In the genomic region with DNA sequence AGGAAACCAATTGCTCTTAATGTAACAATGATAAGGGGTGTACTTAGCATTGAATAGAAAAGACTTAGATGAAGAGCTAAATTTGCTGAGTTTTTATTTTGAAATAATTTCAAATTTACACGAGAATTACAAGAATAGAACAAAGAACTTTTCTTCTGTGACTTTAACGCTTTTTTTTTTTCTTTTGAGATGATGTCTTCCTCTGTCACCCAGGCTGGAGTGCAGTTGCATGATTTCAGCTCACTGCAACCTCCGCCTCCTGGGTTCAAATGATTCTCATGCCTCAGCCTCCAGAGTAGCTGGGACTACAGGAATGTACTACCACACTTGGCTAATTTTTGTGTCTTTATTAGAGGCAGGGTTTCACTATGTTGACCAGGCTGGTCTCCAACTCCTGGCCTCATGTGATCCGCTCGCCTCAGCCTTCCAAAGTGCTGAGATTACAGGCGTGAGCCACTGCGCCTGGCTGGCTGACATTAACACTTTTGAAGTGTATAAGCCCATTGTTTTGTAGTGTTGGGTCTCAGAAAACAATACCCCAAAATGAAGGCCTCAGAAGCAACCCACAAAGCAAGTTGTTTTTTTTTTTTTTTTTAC, we compare ENCODE assay signal across 12 cellular contexts. TPM values are rescaled to one million over a fixed set of nuclear protein-coding genes. Genes with fewer than 3 reads are reported as not detected.
A peak's percentile ranks its signal among the peaks of the same experiment; 100 is the strongest.
DNase-seq lines count a peak whose midpoint lies in the region; ATAC-seq, FAIRE-seq and TF ChIP-seq lines count a peak whose summit lies in the region.
"Had no signal": no experiment of that assay in that cellular context is flagged by ENCODE, and none has a peak within 500 bp of the region (broad histone marks: within the 10 kb centered on the region; RNA-seq: fewer than 3 reads in every experiment).

No MANE protein-coding gene starts in this region.

- no peak overlapping the region for H3K56ac ChIP-seq in H1 (replicated peaks; ENCODE audit: insufficient read length, low read depth, low read length)

- H3K23ac ChIP-seq in H1 (ENCODE audit: insufficient read length), result no peak overlapping the region

- no peak overlapping the region for H4K91ac ChIP-seq in H1 (replicated peaks; ENCODE audit: insufficient read length, low read length)

- peaks cover 0 to 23% (median 0%) of the 10 kb centered on the region in 3 donors for H3K36me3 Mint-ChIP-seq in CD8-positive, alpha-beta memory T cell
- H3K36me3 Mint-ChIP-seq in osteocyte (ENCODE audit: unreplicated experiment), result peaks cover 3% of the 10 kb centered on the region

- no peak overlapping the region for H2BK20ac ChIP-seq in H1 (ENCODE audit: low read length)

- H4K8ac ChIP-seq in H1 (ENCODE audit: extremely low read depth, insufficient read depth, low read length), result no peak overlapping the region

- peaks cover 26 to 41% (median 35%) of the 10 kb centered on the region in 3 donors for H3K4me1 Mint-ChIP-seq in CD8-positive, alpha-beta memory T cell
- peaks cover 53% of the 10 kb centered on the region for H3K4me1 Mint-ChIP-seq in osteocyte (ENCODE audit: unreplicated experiment)

- H3K27me3 Mint-ChIP-seq in CD8-positive, alpha-beta memory T cell, result peaks cover 0 to 1% of the 10 kb centered on the region in 2 donors
- H3K27me3 Mint-ChIP-seq in osteocyte (ENCODE audit: unreplicated experiment), result no peaks in the 10 kb centered on the region

- H3K14ac ChIP-seq in H1 (ENCODE audit: insufficient read length), result no peak overlapping the region

- H3K9ac ChIP-seq in NT2/D1 (ENCODE audit: insufficient read length, low read depth) (peak overlapping the region; percentile 54), H1 (replicated peaks in 1 of 4; ENCODE audit: extremely low read depth in 1 of 4, low read depth in 3 of 4, low read length in 3 of 4) (no peak overlapping the region)

- CTCF ChIA-PET in CD8-positive, alpha-beta memory T cell (lab: Charles Lee), result interaction anchor here (0.7 to 1.4 kb wide), 5 partner anchors 16 to 120 kb away, joined by 3 to 6 read pairs (median 4); partner anchors contain the start of genes CDK3 and MRPL38
- CTCF ChIA-PET in H1 (lab: Charles Lee; ENCODE audit: partially characterized antibody), result interaction anchor here (0.6 to 1.8 kb wide), 5 partner anchors 19 to 231 kb away, joined by 3 to 12 read pairs (median 3); partner anchors contain the start of gene CDK3

- H3K9me3 Mint-ChIP-seq in CD8-positive, alpha-beta memory T cell, result no peaks in the 10 kb centered on the region
- no peaks in the 10 kb centered on the region for H3K9me3 Mint-ChIP-seq in osteocyte (ENCODE audit: unreplicated experiment)

- no peak overlapping the region for H2BK15ac ChIP-seq in H1 (ENCODE audit: low read length)

- no peak for TF ChIP-seq RAD21 in H1 (IDR thresholded peaks at IDR 0.05 in 1 of 2, conservative IDR thresholded peaks at IDR 0.05 in 1 of 2; ENCODE audit: low read depth in 2 of 2, low read length in 2 of 2)

- H3K27ac Mint-ChIP-seq in CD8-positive, alpha-beta memory T cell, result peak overlapping the region in 7 of 8 donors; percentile 48 to 99 (median 78)
- peak overlapping the region; percentile 100 for H3K27ac Mint-ChIP-seq in osteocyte (ENCODE audit: unreplicated experiment)

- H3K4me2 ChIP-seq in H1 (ENCODE audit: insufficient read depth in 1 of 2, low read depth in 2 of 2, low read length in 2 of 2), result no peak overlapping the region

- POLR2A ChIA-PET in CD8-positive, alpha-beta memory T cell (lab: Charles Lee), result interaction anchor here (0.6 to 1.1 kb wide), 6 partner anchors 53 to 757 kb away, joined by 3 to 7 read pairs (median 3); no protein-coding TSS in a partner anchor
- POLR2A ChIA-PET in H1 (lab: Charles Lee; ENCODE audit: partially characterized antibody), result interaction anchor here (0.9 to 1.7 kb wide), 4 partner anchors 15 to 122 kb away, joined by 3 to 6 read pairs (median 4); partner anchors contain the start of gene EXOC7

- no peak overlapping the region for H2BK5ac ChIP-seq in H1 (ENCODE audit: low read depth, low read length)

- no peak for TF ChIP-seq POLR2A in H1 (IDR thresholded peaks at IDR 0.05; ENCODE audit: control extremely low read depth in 1 of 2, low read depth in 2 of 2, low read length in 2 of 2)

- ATAC-seq in GM21529 (IDR thresholded peaks at IDR 0.05; ENCODE audit: unreplicated experiment) (no peak), GM21390 (IDR thresholded peaks at IDR 0.05; ENCODE audit: unreplicated experiment) (no peak), HG02571 (IDR thresholded peaks at IDR 0.05; ENCODE audit: unreplicated experiment) (no peak)
- ATAC-seq: activated CD4-positive, CD25-positive, alpha-beta regulatory T cell treated with anti-CD3 and anti-CD28 coated beads, Interleukin-2, amount 50 U/mL, for 24 hours; left cardiac atrium had no signal

- H4K5ac ChIP-seq in H1 (ENCODE audit: insufficient read length, low read depth, low read length), result no peak overlapping the region

- H3K9me3 ChIP-seq in CD8-positive, alpha-beta memory T cell (ENCODE audit: low read length), result no peaks in the 10 kb centered on the region
- H3K9me3 ChIP-seq in NT2/D1 (ENCODE audit: insufficient read depth, low read length) (no peaks in the 10 kb centered on the region), H1 (ENCODE audit: insufficient read depth in 2 of 2, low read depth in 1 of 2, low read length in 1 of 2) (no peaks in the 10 kb centered on the region)
- H3K9me3 ChIP-seq: ascending aorta had no signal

- no peak overlapping the region for H2AFZ ChIP-seq in H1 (ENCODE audit: low read length)

- H3K4me3 Mint-ChIP-seq in CD8-positive, alpha-beta memory T cell, result peak overlapping the region; percentile 54 to 99 (median 96)
- H3K4me3 Mint-ChIP-seq in osteocyte (ENCODE audit: unreplicated experiment), result peak overlapping the region; percentile 94

- H4K20me1 ChIP-seq in H1 (replicated peaks in 1 of 2; ENCODE audit: control insufficient read depth in 1 of 2, insufficient read depth in 2 of 2, low read length in 2 of 2), result no peaks in the 10 kb centered on the region

- peak overlapping the region; percentile 93 for H2BK120ac ChIP-seq in H1 (replicated peaks; ENCODE audit: low read depth, low read length)

- no peak overlapping the region for H2BK12ac ChIP-seq in H1 (ENCODE audit: low read depth, low read length)

- no peak for DNase-seq in CD8-positive, alpha-beta memory T cell
- no peak for DNase-seq in NT2/D1 (ENCODE audit: low read depth, low spot score)
- DNase-seq in H1 (ENCODE audit: low read depth in 1 of 2, low spot score in 2 of 2), result no peak
- no peak for DNase-seq in osteocyte (ENCODE audit: extremely low spot score, unreplicated experiment)
- no peak for DNase-seq in midbrain (lab: John Stamatoyannopoulos, UW)
- DNase-seq: HCEC 1CT, left cardiac atrium had no signal

- no peak for TF ChIP-seq CTCF in H1 (IDR thresholded peaks at IDR 0.05; ENCODE audit: control extremely low read depth in 1 of 3, insufficient read depth in 1 of 3, low read depth in 1 of 3, low read length in 3 of 3)
- TF ChIP-seq CTCF in osteocyte (IDR thresholded peaks at IDR 0.05), result no peak

- no peaks in the 10 kb centered on the region for H3K27me3 ChIP-seq in CD8-positive, alpha-beta memory T cell (ENCODE audit: insufficient read depth, low read length, poor library complexity, severe bottlenecking)
- no peaks in the 10 kb centered on the region for H3K27me3 ChIP-seq in NT2/D1 (ENCODE audit: insufficient read depth, insufficient read length)
- H3K27me3 ChIP-seq in H1 (replicated peaks in 1 of 4; ENCODE audit: control insufficient read depth in 3 of 4, extremely low read depth in 1 of 4, insufficient read depth in 3 of 4, low read length in 3 of 4), result no peaks in the 10 kb centered on the region
- H3K27me3 ChIP-seq: ascending aorta had no signal

- peaks cover 0 to 35% of the 10 kb centered on the region in 2 experiments; a peak in 3 of 4 replicates for H3K79me2 ChIP-seq in H1 (ENCODE audit: control insufficient read depth in 1 of 2, insufficient read depth in 2 of 2, low read length in 2 of 2)

- H2AK5ac ChIP-seq in H1 (ENCODE audit: low read depth, low read length), result no peak overlapping the region

- TF ChIP-seq EP300 in H1 (IDR thresholded peaks at IDR 0.05; ENCODE audit: borderline replicate concordance in 1 of 2, low read depth in 2 of 2, low read length in 2 of 2), result no peak

- no peak overlapping the region for H3K18ac ChIP-seq in H1 (ENCODE audit: extremely low read depth, low read length)

- no peak overlapping the region for H3K27ac ChIP-seq in CD8-positive, alpha-beta memory T cell (ENCODE audit: low read depth, low read length)
- no peak overlapping the region for H3K27ac ChIP-seq in H1 (ENCODE audit: low read depth, low read length)

- peaks cover 8% of the 10 kb centered on the region; the same call in 1 of the 2 replicates for H3K23me2 ChIP-seq in H1 (ENCODE audit: low read depth, low read length)

- 92% methylated on average over 7 of the region's 7 CpGs; no CpG with 5 or more reads in 1 of the 2 experiments for WGBS in H1 (ENCODE audit: extremely low coverage in 1 of 2, insufficient coverage in 1 of 2, insufficient read length in 1 of 2, insufficient replicate concordance in 2 of 2, low coverage in 1 of 2, low lambda C conversion rate in 2 of 2, missing lambda C conversion rate in 1 of 2), 2 experiments

- H3K79me1 ChIP-seq in H1 (ENCODE audit: low read depth, low read length), result 0 out of 2 replicates have a peak, but pooled peaks cover 6% of the 10 kb centered on the region

- H3K4me1 ChIP-seq in CD8-positive, alpha-beta memory T cell (ENCODE audit: insufficient read depth, low read length), result peaks cover 24% of the 10 kb centered on the region
- H3K4me1 ChIP-seq in NT2/D1 (ENCODE audit: insufficient read depth, insufficient read length), result peaks cover 9% of the 10 kb centered on the region
- peaks cover 7 to 18% (median 13%) of the 10 kb centered on the region in 4 experiments for H3K4me1 ChIP-seq in H1 (replicated peaks in 1 of 4; ENCODE audit: control insufficient read depth in 3 of 4, insufficient read depth in 4 of 4, low read length in 3 of 4)

- no peak for FAIRE-seq in H1 (lab: Jason Lieb, UNC)

- H3K4ac ChIP-seq in H1 (replicated peaks; ENCODE audit: insufficient read length, low read depth, low read length), result no peak overlapping the region

- H3K36me3 ChIP-seq in CD8-positive, alpha-beta memory T cell (ENCODE audit: insufficient read depth, low read length), result no peaks in the 10 kb centered on the region
- H3K36me3 ChIP-seq in NT2/D1 (ENCODE audit: insufficient read depth, insufficient read length, low read length) (peaks cover 9% of the 10 kb centered on the region), H1 (ENCODE audit: control insufficient read depth in 2 of 4, insufficient read depth in 4 of 4, low read length in 3 of 4) (peaks cover 0 to 7% (median 0%) of the 10 kb centered on the region in 4 experiments; a peak in 1 of 8 replicates)

- no peak overlapping the region for H3K4me3 ChIP-seq in CD8-positive, alpha-beta memory T cell (ENCODE audit: low read length)
- H3K4me3 ChIP-seq in NT2/D1 (ENCODE audit: insufficient read length, low read depth), result no peak overlapping the region
- no peak overlapping the region for H3K4me3 ChIP-seq in H1 (ENCODE audit: extremely low read depth in 1 of 4, insufficient read depth in 2 of 4, low read depth in 3 of 4, low read length in 4 of 4)

RNA-seq across cellular contexts. Expression of gene TEN1, which starts 2.1 kb away (rescaled TPM):
- 10 to 100 TPM; 15.9 to 17.3 TPM for total RNA-seq in CD8-positive, alpha-beta memory T cell
- polyA plus RNA-seq in CD8-positive, alpha-beta memory T cell, result 21.0 TPM
- 15.9 and 17.6 TPM in 2 replicates for total RNA-seq in H1 (2021; fragmentation: NEBNext Ultra II Directional; extraction: Animal tissue kit (Norgen Biotek cat#: 25700))
- 18.7 and 24.5 TPM in 2 replicates for polyA plus RNA-seq in H1 (2011; rRNA removed)
- polyA plus RNA-seq in H1 (2011; cell fraction: cytosol; rRNA removed), result 27.9 TPM
- 56.7 TPM for polyA plus RNA-seq in H1 (2011; cell fraction: nucleus; rRNA removed)
- polyA plus RNA-seq in H1 (2012, experiment 1 of 2), result 18.1 to 21.7 TPM (median 18.9 TPM) in 4 replicates
- polyA plus RNA-seq in H1 (2012, experiment 2 of 2), result 19.7 TPM
- 16.5 TPM for polyA plus RNA-seq in H1 (2013, experiment 1 of 2)
- 15.2 TPM for polyA plus RNA-seq in H1 (2013, experiment 2 of 2)
- polyA minus RNA-seq in H1 (2011; rRNA and poly(A)+ RNA removed), result 8.7 and 12.2 TPM in 2 replicates
- polyA minus RNA-seq in H1 (2011; cell fraction: cytosol; rRNA and poly(A)+ RNA removed), result 6.6 TPM
- 5.1 TPM for polyA minus RNA-seq in H1 (2011; cell fraction: nucleus; rRNA and poly(A)+ RNA removed)
- total RNA-seq in osteocyte, result 23.7 and 25.2 TPM in 2 replicates

RNA-seq across cellular contexts. Expression of gene ACOX1, which starts 2.2 kb away (rescaled TPM):
- 10 to 100 TPM; 35.1 to 36.1 TPM for total RNA-seq in CD8-positive, alpha-beta memory T cell
- 15.8 TPM for polyA plus RNA-seq in CD8-positive, alpha-beta memory T cell
- 27.4 and 30.4 TPM in 2 replicates for total RNA-seq in H1 (2021; fragmentation: NEBNext Ultra II Directional; extraction: Animal tissue kit (Norgen Biotek cat#: 25700))
- polyA plus RNA-seq in H1 (2011; rRNA removed), result 10.2 and 10.5 TPM in 2 replicates
- 11.3 TPM for polyA plus RNA-seq in H1 (2011; cell fraction: cytosol; rRNA removed)
- 20.2 TPM for polyA plus RNA-seq in H1 (2011; cell fraction: nucleus; rRNA removed)
- polyA plus RNA-seq in H1 (2012, experiment 1 of 2), result 14.7 to 17.4 TPM (median 15.9 TPM) in 4 replicates
- 3.5 TPM for polyA plus RNA-seq in H1 (2012, experiment 2 of 2)
- polyA plus RNA-seq in H1 (2013, experiment 1 of 2), result 8.5 TPM
- 7.3 TPM for polyA plus RNA-seq in H1 (2013, experiment 2 of 2)
- 70.0 and 84.0 TPM in 2 replicates for polyA minus RNA-seq in H1 (2011; rRNA and poly(A)+ RNA removed)
- polyA minus RNA-seq in H1 (2011; cell fraction: cytosol; rRNA and poly(A)+ RNA removed), result 61.4 TPM
- polyA minus RNA-seq in H1 (2011; cell fraction: nucleus; rRNA and poly(A)+ RNA removed), result 33.9 TPM
- 48.0 and 53.4 TPM in 2 replicates for total RNA-seq in osteocyte

RNA-seq across cellular contexts. Expression of gene CDK3, which starts 19.5 kb away (rescaled TPM):
- total RNA-seq in CD8-positive, alpha-beta memory T cell, result 1 to 10 TPM; 5.0 to 5.5 TPM
- not detected for polyA plus RNA-seq in CD8-positive, alpha-beta memory T cell
- 7.4 and 10.0 TPM in 2 replicates for total RNA-seq in H1 (2021; fragmentation: NEBNext Ultra II Directional; extraction: Animal tissue kit (Norgen Biotek cat#: 25700))
- polyA plus RNA-seq in H1 (2011; rRNA removed), result 14.6 and 20.1 TPM in 2 replicates
- polyA plus RNA-seq in H1 (2011; cell fraction: cytosol; rRNA removed), result 20.6 TPM
- polyA plus RNA-seq in H1 (2011; cell fraction: nucleus; rRNA removed), result 80.0 TPM
- 13.7 to 20.1 TPM (median 15.9 TPM) in 4 replicates for polyA plus RNA-seq in H1 (2012, experiment 1 of 2)
- 6.3 TPM for polyA plus RNA-seq in H1 (2012, experiment 2 of 2)
- polyA plus RNA-seq in H1 (2013, experiment 1 of 2), result 9.5 TPM
- polyA plus RNA-seq in H1 (2013, experiment 2 of 2), result 8.7 TPM
- polyA minus RNA-seq in H1 (2011; rRNA and poly(A)+ RNA removed), result 3.3 and 4.3 TPM in 2 replicates
- 0.88 TPM for polyA minus RNA-seq in H1 (2011; cell fraction: cytosol; rRNA and poly(A)+ RNA removed)
- 5.2 TPM for polyA minus RNA-seq in H1 (2011; cell fraction: nucleus; rRNA and poly(A)+ RNA removed)
- total RNA-seq in osteocyte, result 8.3 and 9.6 TPM in 2 replicates

RNA-seq across cellular contexts. Expression of gene FBF1, which starts 40.3 kb away (rescaled TPM):
- 10 to 100 TPM; 22.6 to 23.8 TPM for total RNA-seq in CD8-positive, alpha-beta memory T cell
- polyA plus RNA-seq in CD8-positive, alpha-beta memory T cell, result 5.7 TPM
- total RNA-seq in H1 (2021; fragmentation: NEBNext Ultra II Directional; extraction: Animal tissue kit (Norgen Biotek cat#: 25700)), result 13.1 and 13.8 TPM in 2 replicates
- polyA plus RNA-seq in H1 (2011; rRNA removed), result 8.1 and 12.5 TPM in 2 replicates
- polyA plus RNA-seq in H1 (2011; cell fraction: cytosol; rRNA removed), result 12.0 TPM
- 68.3 TPM for polyA plus RNA-seq in H1 (2011; cell fraction: nucleus; rRNA removed)
- polyA plus RNA-seq in H1 (2012, experiment 1 of 2), result 5.6 to 12.5 TPM (median 10.6 TPM) in 4 replicates
- polyA plus RNA-seq in H1 (2012, experiment 2 of 2), result 4.3 TPM
- 4.9 TPM for polyA plus RNA-seq in H1 (2013, experiment 1 of 2)
- 4.5 TPM for polyA plus RNA-seq in H1 (2013, experiment 2 of 2)
- polyA minus RNA-seq in H1 (2011; rRNA and poly(A)+ RNA removed), result 6.9 and 8.7 TPM in 2 replicates
- polyA minus RNA-seq in H1 (2011; cell fraction: cytosol; rRNA and poly(A)+ RNA removed), result 9.8 TPM
- polyA minus RNA-seq in H1 (2011; cell fraction: nucleus; rRNA and poly(A)+ RNA removed), result 27.4 TPM
- total RNA-seq in osteocyte, result 14.5 and 14.8 TPM in 2 replicates

RNA-seq across cellular contexts. Expression of gene EVPL, which starts 46.0 kb away (rescaled TPM):
- total RNA-seq in CD8-positive, alpha-beta memory T cell, result under 1 TPM; 0.07 to 0.11 TPM
- polyA plus RNA-seq in CD8-positive, alpha-beta memory T cell, result not detected
- 0.75 and 0.99 TPM in 2 replicates for total RNA-seq in H1 (2021; fragmentation: NEBNext Ultra II Directional; extraction: Animal tissue kit (Norgen Biotek cat#: 25700))
- 0.20 and 0.35 TPM in 2 replicates for polyA plus RNA-seq in H1 (2011; rRNA removed)
- polyA plus RNA-seq in H1 (2011; cell fraction: cytosol; rRNA removed), result 0.25 TPM
- 0.98 TPM for polyA plus RNA-seq in H1 (2011; cell fraction: nucleus; rRNA removed)
- polyA plus RNA-seq in H1 (2012, experiment 1 of 2), result 0.30 to 0.69 TPM (median 0.51 TPM) in 4 replicates
- polyA plus RNA-seq in H1 (2012, experiment 2 of 2), result 0.20 TPM
- polyA plus RNA-seq in H1 (2013, experiment 1 of 2), result 0.55 TPM
- 0.40 TPM for polyA plus RNA-seq in H1 (2013, experiment 2 of 2)
- 0.06 and 0.12 TPM in 2 replicates for polyA minus RNA-seq in H1 (2011; rRNA and poly(A)+ RNA removed)
- 0.88 TPM for polyA minus RNA-seq in H1 (2011; cell fraction: cytosol; rRNA and poly(A)+ RNA removed)
- polyA minus RNA-seq in H1 (2011; cell fraction: nucleus; rRNA and poly(A)+ RNA removed), result 0.30 TPM
- not detected in 2 replicates for total RNA-seq in osteocyte
- total RNA-seq: ascending aorta had no signal
